In the genomic region with DNA sequence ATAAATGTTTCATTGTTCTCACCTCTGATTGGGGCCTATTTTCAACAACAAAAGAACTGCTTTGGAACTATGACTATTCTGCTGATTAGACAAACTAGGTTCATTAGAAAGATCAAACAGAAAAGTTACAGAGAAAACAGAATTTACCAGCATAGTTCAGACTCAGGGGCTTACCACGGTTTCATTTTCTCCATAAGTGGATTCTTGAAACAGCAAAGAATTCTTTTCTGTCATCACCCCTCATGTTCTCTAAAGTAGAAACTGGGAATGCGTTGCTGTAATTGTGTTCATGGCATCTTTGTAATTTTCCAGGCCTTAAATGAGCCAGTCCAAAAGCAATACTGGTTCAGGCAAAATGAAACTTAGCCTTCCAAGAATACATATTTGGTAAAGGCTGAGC, we compare ENCODE assay signal across 16 cellular contexts.
"Had no signal": no experiment of that assay in that cellular context is flagged by ENCODE, and none has a peak within 500 bp of the region (broad histone marks: within the 10 kb centered on the region; RNA-seq: fewer than 3 reads in every experiment).

No MANE protein-coding gene starts in this region.

- H3K27ac ChIP-seq: breast epithelium, VCaP had no signal

- H3K27me3 ChIP-seq: breast epithelium, heart left ventricle had no signal

- ATAC-seq: activated CD4-positive, CD25-positive, alpha-beta regulatory T cell treated with anti-CD3 and anti-CD28 coated beads, Interleukin-2, amount 50 U/mL, for 24 hours; activated CD8-positive, alpha-beta T cell treated with anti-CD3 and anti-CD28 coated beads, Interleukin-2, amount 10 ng/mL, durations not matched to agents 7 days and 5 days; activated naive CD4-positive, alpha-beta T cell treated with anti-CD3 and anti-CD28 coated beads, Interleukin-2, amount 50 U/mL, for 72 hours; activated T-helper 17 cell treated with anti-CD3 and anti-CD28 coated beads, Interleukin-2, amount 50 U/mL, for 72 hours; heart left ventricle; natural killer cell treated with Interleukin-12 subunit alpha and Interleukin-12 subunit beta and Interleukin-15 and Interleukin-18, amount 100 ng/mL, for 72 hours had no signal

- H3K4me3 Mint-ChIP-seq: activated CD4-positive, alpha-beta T cell treated with anti-CD3 and anti-CD28 coated beads, Interleukin-2, amount 10 ng/mL, durations not matched to agents 7 days and 5 days; activated CD8-positive, alpha-beta T cell treated with anti-CD3 and anti-CD28 coated beads, Interleukin-2, amount 10 ng/mL, durations not matched to agents 7 days and 5 days; activated T-helper 17 cell treated with anti-CD3 and anti-CD28 coated beads, Interleukin-2, amount 50 U/mL, for 72 hours; dendritic cell treated with granulocyte-macrophage colony-stimulating factor and Interleukin-4, amounts not matched to agents 40 ng/mL and 50 ng/mL, for 4 days; natural killer cell treated with Interleukin-12 subunit alpha and Interleukin-12 subunit beta and Interleukin-15 and Interleukin-18, amount 100 ng/mL, for 72 hours had no signal

- H3K36me3 ChIP-seq: breast epithelium, heart left ventricle had no signal

- DNase-seq: activated CD4-positive, alpha-beta T cell treated with anti-CD3 and anti-CD28 coated beads, Interleukin-2, amount 10 ng/mL, durations not matched to agents 7 days and 5 days; activated CD8-positive, alpha-beta T cell treated with anti-CD3 and anti-CD28 coated beads, Interleukin-2, amount 10 ng/mL, durations not matched to agents 7 days and 5 days; effector CD4-positive, alpha-beta T cell; heart left ventricle; nucleus accumbens; stimulated activated CD4-positive, alpha-beta T cell treated with anti-CD3 and anti-CD28 coated beads, Interleukin-4, amount 100 ng/mL, for 1 hour; stimulated activated naive CD4-positive, alpha-beta T cell treated with Interleukin-2 at 50 U/mL for 16 hours; SW 1271; T-helper 2 cell had no signal

- H3K9me3 Mint-ChIP-seq: activated CD4-positive, alpha-beta T cell treated with anti-CD3 and anti-CD28 coated beads, Interleukin-2, amount 10 ng/mL, durations not matched to agents 7 days and 5 days; dendritic cell treated with granulocyte-macrophage colony-stimulating factor and Interleukin-4, amounts not matched to agents 40 ng/mL and 50 ng/mL, for 4 days had no signal

- H3K27ac Mint-ChIP-seq: activated CD4-positive, alpha-beta T cell treated with anti-CD3 and anti-CD28 coated beads, Interleukin-2, amount 10 ng/mL, durations not matched to agents 7 days and 5 days; activated CD8-positive, alpha-beta T cell treated with anti-CD3 and anti-CD28 coated beads, Interleukin-2, amount 10 ng/mL, durations not matched to agents 7 days and 5 days; activated naive CD4-positive, alpha-beta T cell treated with anti-CD3 and anti-CD28 coated beads, Interleukin-2, amount 50 U/mL, for 72 hours; activated T-helper 17 cell treated with anti-CD3 and anti-CD28 coated beads, Interleukin-2, amount 50 U/mL, for 72 hours; dendritic cell treated with granulocyte-macrophage colony-stimulating factor and Interleukin-4, amounts not matched to agents 40 ng/mL and 50 ng/mL, for 4 days; natural killer cell treated with Interleukin-12 subunit alpha and Interleukin-12 subunit beta and Interleukin-15 and Interleukin-18, amount 100 ng/mL, for 72 hours had no signal

- H3K4me1 ChIP-seq: breast epithelium had no signal

- H3K4me1 Mint-ChIP-seq: activated CD4-positive, alpha-beta T cell treated with anti-CD3 and anti-CD28 coated beads, Interleukin-2, amount 10 ng/mL, durations not matched to agents 7 days and 5 days; activated T-helper 17 cell treated with anti-CD3 and anti-CD28 coated beads, Interleukin-2, amount 50 U/mL, for 72 hours had no signal

- H3K27me3 Mint-ChIP-seq: activated CD4-positive, alpha-beta T cell treated with anti-CD3 and anti-CD28 coated beads, Interleukin-2, amount 10 ng/mL, durations not matched to agents 7 days and 5 days; activated T-helper 17 cell treated with anti-CD3 and anti-CD28 coated beads, Interleukin-2, amount 50 U/mL, for 72 hours; dendritic cell treated with granulocyte-macrophage colony-stimulating factor and Interleukin-4, amounts not matched to agents 40 ng/mL and 50 ng/mL, for 4 days; natural killer cell treated with Interleukin-12 subunit alpha and Interleukin-12 subunit beta and Interleukin-15 and Interleukin-18, amount 100 ng/mL, for 72 hours had no signal

- H3K9me3 ChIP-seq: breast epithelium had no signal

- H3K36me3 Mint-ChIP-seq: activated naive CD4-positive, alpha-beta T cell treated with anti-CD3 and anti-CD28 coated beads, Interleukin-2, amount 50 U/mL, for 72 hours; natural killer cell treated with Interleukin-12 subunit alpha and Interleukin-12 subunit beta and Interleukin-15 and Interleukin-18, amount 100 ng/mL, for 72 hours had no signal
